Comparison of ENCODE assay signal across 9 cellular contexts in the genomic region with DNA sequence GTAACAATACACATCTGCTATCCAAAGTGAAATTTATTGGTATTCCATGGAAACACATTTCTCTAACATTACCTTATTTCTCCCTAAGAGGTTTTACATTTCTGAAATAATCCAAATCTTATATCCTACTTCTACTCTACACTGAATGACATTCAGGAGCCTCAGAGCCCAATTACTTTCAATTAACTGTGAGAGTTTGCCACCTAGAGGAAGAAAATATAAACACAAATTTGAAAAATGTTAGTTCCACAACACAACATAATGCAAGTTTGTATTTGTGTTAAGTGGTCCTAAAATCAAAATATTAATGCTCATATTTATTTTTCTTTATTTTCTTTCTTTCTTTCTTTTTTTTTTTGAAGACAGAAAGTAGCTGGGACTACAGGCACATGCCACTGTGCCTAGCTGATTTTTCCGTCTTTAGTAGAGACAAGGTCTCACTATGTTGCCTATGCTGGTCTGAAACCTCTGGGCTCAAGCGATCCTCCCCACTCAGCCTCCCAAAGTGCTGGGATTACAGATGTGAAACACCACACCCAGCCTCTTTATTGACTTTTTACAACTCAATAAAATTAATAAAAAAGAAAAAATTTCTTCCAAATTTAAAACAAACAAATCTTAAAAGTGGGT. TPM values are rescaled to one million over a fixed set of nuclear protein-coding genes. Genes with fewer than 3 reads are reported as not detected.
A peak's percentile ranks its signal among the peaks of the same experiment; 100 is the strongest.
DNase-seq lines count a peak whose midpoint lies in the region; ATAC-seq, FAIRE-seq and TF ChIP-seq lines count a peak whose summit lies in the region.
"Had no signal": no experiment of that assay in that cellular context is flagged by ENCODE, and none has a peak within 500 bp of the region (broad histone marks: within the 10 kb centered on the region; RNA-seq: fewer than 3 reads in every experiment).

No MANE protein-coding gene starts in this region.

- intact Hi-C loops in esophagus muscularis mucosa (cut with DNase I): no loop called here

- peak; percentile 80 for DNase-seq in OCI-M1 (lab: John Stamatoyannopoulos, UW)
- DNase-seq in esophagus muscularis mucosa (ENCODE audit: extremely low spot score): no peak
- DNase-seq in pons (ENCODE audit: low spot score): peak; percentile 49
- DNase-seq: activated naive CD8-positive, alpha-beta T cell treated with anti-CD3 and anti-CD28 coated beads, Interleukin-2, amount 10 ng/mL, durations not matched to agents 7 days and 5 days had no signal

- TF ChIP-seq EP300 in esophagus muscularis mucosa (IDR thresholded peaks at IDR 0.05): no peak

- no peaks in the 10 kb centered on the region for H3K4me1 ChIP-seq in esophagus muscularis mucosa

- 98% methylated on average over 2 of the region's 2 CpGs for WGBS in esophagus muscularis mucosa

- no peaks in the 10 kb centered on the region for H3K9me3 ChIP-seq in esophagus muscularis mucosa

- H3K27me3 ChIP-seq in esophagus muscularis mucosa: no peaks in the 10 kb centered on the region

- peak; percentile 98 for FAIRE-seq in A204.1 (lab: Jason Lieb, UNC)

- no peak overlapping the region for H3K27ac ChIP-seq in esophagus muscularis mucosa (replicated peaks in 1 of 4)

- ATAC-seq in GM21825 (IDR thresholded peaks at IDR 0.05; ENCODE audit: unreplicated experiment) (no peak), GM18873 (IDR thresholded peaks at IDR 0.05; ENCODE audit: low FRiP score, unreplicated experiment) (no peak), GM21390 (IDR thresholded peaks at IDR 0.05; ENCODE audit: unreplicated experiment) (no peak)

- peaks cover 4 to 44% (median 23%) of the 10 kb centered on the region in 4 donors for H3K36me3 ChIP-seq in esophagus muscularis mucosa

- H3K4me3 ChIP-seq in esophagus muscularis mucosa: no peak overlapping the region

- TF ChIP-seq CTCF in GM12874 (IDR thresholded peaks at IDR 0.05; ENCODE audit: insufficient read depth, low read depth, low read length) (peak; percentile 23; the same call in 1 of the 2 replicates), esophagus muscularis mucosa (IDR thresholded peaks at IDR 0.05) (peak; percentile 27 to 48 (median 41))

- no peak for TF ChIP-seq POLR2A in esophagus muscularis mucosa (IDR thresholded peaks at IDR 0.05; ENCODE audit: low read depth)

RNA-seq across cellular contexts. Expression of a gene that starts 46.0 kb away (rescaled TPM):
- 10 to 100 TPM; 29.1 to 41.3 (median 36.1) TPM for total RNA-seq in esophagus muscularis mucosa
